24 cellular contexts compared by ENCODE assay signal in the genomic region with DNA sequence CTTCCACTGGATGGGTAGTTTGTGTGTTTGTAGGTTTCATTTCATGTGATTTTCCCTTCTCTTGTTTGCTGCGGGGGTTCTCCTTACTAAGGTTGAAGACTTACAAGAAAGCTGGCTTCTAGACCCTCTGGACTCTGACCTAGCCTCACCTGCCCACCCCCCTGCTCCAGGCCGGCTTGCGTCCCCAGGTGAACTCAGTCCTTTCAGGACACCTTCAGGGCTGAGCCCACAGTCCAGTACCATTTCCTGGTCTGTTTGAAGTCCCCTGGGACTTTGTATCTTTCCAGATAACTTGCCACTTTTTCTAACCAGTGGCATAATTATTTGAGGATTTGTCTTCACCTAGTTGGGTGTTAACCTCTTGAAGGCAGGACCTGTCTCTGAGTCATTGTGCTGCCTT. TPM values are rescaled to one million over a fixed set of nuclear protein-coding genes. Genes with fewer than 3 reads are reported as not detected.
"Had no signal": no experiment of that assay in that cellular context is flagged by ENCODE, and none has a peak within 500 bp of the region (broad histone marks: within the 10 kb centered on the region; RNA-seq: fewer than 3 reads in every experiment).

No MANE protein-coding gene starts in this region.

- DNase-seq: KBM-7, MV-4-11, NCI-H1048, NCI-H1105, NCI-H1417, NCI-H1436 treated with DMSO at 0.1 percent for 48 hours, NCI-H1694 treated with DMSO at 0.1 percent for 48 hours, NCI-H1930, NCI-H2081, NCI-H2107, NCI-H2171, NCI-H226, NCI-H446, NCI-H510A, NCI-H524 treated with DMSO at 0.1 percent for 48 hours, NCI-H69, NCI-H774, RPMI8226, SHP77, SK-N-SH, SW 1271, T-cell had no signal

- H3K4me2 ChIP-seq: SK-N-SH had no signal

- H3K9me3 ChIP-seq: SK-N-SH had no signal

- H3K36me3 Mint-ChIP-seq: T-cell had no signal

- H3K27ac ChIP-seq: HL-60 had no signal

- H3K4me1 Mint-ChIP-seq: T-cell had no signal

- ATAC-seq: T-cell had no signal

- H3K27ac Mint-ChIP-seq: T-cell had no signal

- H3K9me3 Mint-ChIP-seq: T-cell had no signal

- H3K4me3 Mint-ChIP-seq: T-cell had no signal

- H3K9ac ChIP-seq: SK-N-SH had no signal

RNA-seq across cellular contexts. Expression of a gene that starts 51.3 kb away (rescaled TPM):
- total RNA-seq: MCF 10A had no signal
